In the genomic region with DNA sequence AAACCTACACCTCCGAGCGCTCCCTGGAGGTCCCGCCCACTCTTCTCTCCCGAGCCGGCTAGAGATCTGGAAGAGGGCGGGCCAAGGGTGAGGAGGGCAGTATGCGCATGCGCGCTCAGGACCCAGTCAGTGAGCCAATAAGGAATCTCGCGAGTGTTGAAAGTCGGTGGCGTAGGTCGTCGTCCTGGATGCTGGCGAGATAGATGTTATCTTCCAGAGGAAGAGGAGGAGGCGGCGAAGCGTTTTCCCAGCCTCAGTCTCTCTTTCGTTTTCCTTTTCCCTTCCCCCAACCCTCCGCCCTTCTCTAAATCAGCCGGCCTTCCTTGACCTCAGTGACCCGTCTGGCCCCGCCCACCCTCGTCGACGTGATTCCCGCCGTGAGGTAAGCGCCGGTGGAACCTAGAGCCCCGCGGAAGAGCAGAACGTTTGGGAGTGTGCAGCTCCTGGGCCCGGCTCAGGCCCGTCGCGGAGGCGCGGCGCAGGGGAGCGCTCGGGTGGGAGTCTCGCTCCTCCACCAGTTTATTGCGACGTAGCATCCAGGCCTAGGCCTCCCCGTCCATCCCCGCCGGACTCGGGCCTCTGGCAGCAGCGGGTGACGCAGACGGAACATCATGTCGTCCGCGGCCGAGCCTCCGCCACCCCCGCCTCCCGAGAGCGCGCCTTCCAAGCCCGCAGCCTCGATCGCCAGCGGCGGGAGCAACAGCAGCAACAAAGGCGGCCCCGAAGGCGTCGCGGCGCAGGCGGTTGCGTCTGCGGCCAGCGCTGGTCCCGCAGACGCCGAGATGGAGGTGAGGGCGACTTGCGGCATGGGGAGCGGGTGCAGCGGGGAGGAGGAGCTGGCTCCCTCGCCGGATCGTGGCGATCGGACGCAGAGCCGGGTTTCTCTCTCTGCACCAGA, we compare ENCODE assay signal across 1 cellular context.
TF ChIP-seq lines count a peak whose summit lies in the region.

A gene with protein sequence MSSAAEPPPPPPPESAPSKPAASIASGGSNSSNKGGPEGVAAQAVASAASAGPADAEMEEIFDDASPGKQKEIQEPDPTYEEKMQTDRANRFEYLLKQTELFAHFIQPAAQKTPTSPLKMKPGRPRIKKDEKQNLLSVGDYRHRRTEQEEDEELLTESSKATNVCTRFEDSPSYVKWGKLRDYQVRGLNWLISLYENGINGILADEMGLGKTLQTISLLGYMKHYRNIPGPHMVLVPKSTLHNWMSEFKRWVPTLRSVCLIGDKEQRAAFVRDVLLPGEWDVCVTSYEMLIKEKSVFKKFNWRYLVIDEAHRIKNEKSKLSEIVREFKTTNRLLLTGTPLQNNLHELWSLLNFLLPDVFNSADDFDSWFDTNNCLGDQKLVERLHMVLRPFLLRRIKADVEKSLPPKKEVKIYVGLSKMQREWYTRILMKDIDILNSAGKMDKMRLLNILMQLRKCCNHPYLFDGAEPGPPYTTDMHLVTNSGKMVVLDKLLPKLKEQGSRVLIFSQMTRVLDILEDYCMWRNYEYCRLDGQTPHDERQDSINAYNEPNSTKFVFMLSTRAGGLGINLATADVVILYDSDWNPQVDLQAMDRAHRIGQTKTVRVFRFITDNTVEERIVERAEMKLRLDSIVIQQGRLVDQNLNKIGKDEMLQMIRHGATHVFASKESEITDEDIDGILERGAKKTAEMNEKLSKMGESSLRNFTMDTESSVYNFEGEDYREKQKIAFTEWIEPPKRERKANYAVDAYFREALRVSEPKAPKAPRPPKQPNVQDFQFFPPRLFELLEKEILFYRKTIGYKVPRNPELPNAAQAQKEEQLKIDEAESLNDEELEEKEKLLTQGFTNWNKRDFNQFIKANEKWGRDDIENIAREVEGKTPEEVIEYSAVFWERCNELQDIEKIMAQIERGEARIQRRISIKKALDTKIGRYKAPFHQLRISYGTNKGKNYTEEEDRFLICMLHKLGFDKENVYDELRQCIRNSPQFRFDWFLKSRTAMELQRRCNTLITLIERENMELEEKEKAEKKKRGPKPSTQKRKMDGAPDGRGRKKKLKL (plus strand): TSS at position 389 of the 898 bp plus-strand sequence. CDS start 223 bp downstream, at position 612.

TF ChIP-seq in IMR-90, 13 proteins besides CTCF, POLR2A, EP300 and RAD21 (continued from another document):
- TF ChIP-seq, protein P1, sequence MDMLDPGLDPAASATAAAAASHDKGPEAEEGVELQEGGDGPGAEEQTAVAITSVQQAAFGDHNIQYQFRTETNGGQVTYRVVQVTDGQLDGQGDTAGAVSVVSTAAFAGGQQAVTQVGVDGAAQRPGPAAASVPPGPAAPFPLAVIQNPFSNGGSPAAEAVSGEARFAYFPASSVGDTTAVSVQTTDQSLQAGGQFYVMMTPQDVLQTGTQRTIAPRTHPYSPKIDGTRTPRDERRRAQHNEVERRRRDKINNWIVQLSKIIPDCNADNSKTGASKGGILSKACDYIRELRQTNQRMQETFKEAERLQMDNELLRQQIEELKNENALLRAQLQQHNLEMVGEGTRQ (IDR thresholded peaks at IDR 0.05; ENCODE audit: low read depth, low read length), result no peak
- TF ChIP-seq NFE2L2 (IDR thresholded peaks at IDR 0.05; ENCODE audit: low read depth, low read length), result no peak
- TF ChIP-seq MXI1 (IDR thresholded peaks at IDR 0.05; ENCODE audit: borderline replicate concordance, low read depth, low read length), result 0 out of 2 replicates have a peak, but pooled peaks have one; percentile 9
- TF ChIP-seq MAFK (IDR thresholded peaks at IDR 0.05; ENCODE audit: low read depth, low read length), result no peak
- TF ChIP-seq CEBPB (IDR thresholded peaks at IDR 0.05; ENCODE audit: low read depth, low read length), result peak; percentile 48; the same call in 1 of the 2 replicates
- TF ChIP-seq RFX5 (IDR thresholded peaks at IDR 0.05; ENCODE audit: low read depth, low read length), result no peak
- peak; percentile 64 for TF ChIP-seq RCOR1 (IDR thresholded peaks at IDR 0.05; ENCODE audit: insufficient replicate concordance, low read length)
